ENCODE assay signal across 9 cellular contexts in the genomic region with DNA sequence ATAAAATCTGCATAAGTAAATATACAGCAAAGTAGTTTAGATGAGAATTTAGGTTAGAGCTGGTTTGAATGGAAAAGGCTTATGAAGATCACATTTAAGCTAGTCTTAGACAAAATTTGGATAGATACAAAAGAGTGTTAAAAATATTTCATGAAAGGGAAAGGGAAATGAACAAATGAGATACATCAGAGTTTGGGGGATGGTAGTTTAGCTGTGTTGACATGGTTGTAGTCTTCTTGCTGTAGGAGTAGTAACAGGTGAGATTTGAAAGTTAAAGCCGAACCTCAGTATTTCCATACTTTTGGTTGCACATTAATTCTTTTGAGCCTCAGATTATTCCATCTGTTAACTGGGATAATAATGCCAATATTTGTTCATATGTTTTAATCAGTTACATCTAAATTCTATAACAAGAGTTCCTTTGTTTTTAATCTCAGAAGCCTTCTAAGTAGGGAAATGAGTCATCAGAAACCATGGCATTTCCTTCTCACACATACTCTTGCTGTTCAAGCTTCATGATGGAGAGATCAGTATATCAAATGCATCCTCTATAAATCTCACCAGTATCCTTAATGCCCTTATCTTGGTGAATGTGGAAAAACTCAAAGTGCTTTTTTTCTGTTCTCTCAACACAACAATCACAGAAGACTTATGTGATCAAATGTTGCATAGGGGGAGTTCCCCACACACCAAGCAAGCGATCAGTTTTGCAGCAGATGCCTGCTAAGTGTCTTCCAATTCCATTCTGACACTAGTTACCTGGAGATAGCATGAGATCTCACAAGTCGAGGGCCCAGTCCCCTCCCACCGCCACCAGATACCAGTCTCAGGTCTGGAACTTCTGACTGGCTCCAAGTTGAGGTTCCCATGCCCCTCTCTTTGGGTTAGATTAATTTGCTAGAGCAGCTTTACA.
DNase-seq lines count a peak whose midpoint lies in the region; ATAC-seq and TF ChIP-seq lines count a peak whose summit lies in the region.
"Had no signal": no experiment of that assay in that cellular context is flagged by ENCODE, and none has a peak within 500 bp of the region (broad histone marks: within the 10 kb centered on the region; RNA-seq: fewer than 3 reads in every experiment).

No MANE protein-coding gene starts in this region.

- H3K36me3 Mint-ChIP-seq in CD8-positive, alpha-beta T cell: no peaks in the 10 kb centered on the region
- no peaks in the 10 kb centered on the region for H3K36me3 Mint-ChIP-seq in mesothelial cell of epicardium

- no peak for TF ChIP-seq CTCF in CD8-positive, alpha-beta T cell (IDR thresholded peaks at IDR 0.05)
- TF ChIP-seq CTCF in mesothelial cell of epicardium (IDR thresholded peaks at IDR 0.05; ENCODE audit: unreplicated experiment) (no peak), OCI-LY7 (conservative IDR thresholded peaks at IDR 0.05; ENCODE audit: low read length) (no peak)

- no peaks in the 10 kb centered on the region for H3K9me2 ChIP-seq in OCI-LY7 (ENCODE audit: insufficient read depth, low read length)

- no peaks in the 10 kb centered on the region for H3K27me3 ChIP-seq in CD8-positive, alpha-beta T cell (ENCODE audit: insufficient read depth, low read length)

- H3K36me3 ChIP-seq in CD8-positive, alpha-beta T cell (ENCODE audit: insufficient read depth, low read length): no peaks in the 10 kb centered on the region
- H3K36me3 ChIP-seq in OCI-LY7 (ENCODE audit: insufficient read depth, low read length): no peaks in the 10 kb centered on the region

- H3K27ac ChIP-seq in CD8-positive, alpha-beta T cell (ENCODE audit: low read depth, low read length): no peak overlapping the region
- no peak overlapping the region for H3K27ac ChIP-seq in OCI-LY7 (ENCODE audit: low read depth, low read length, poor library complexity, severe bottlenecking)

- H3K9me3 Mint-ChIP-seq in CD8-positive, alpha-beta T cell: no peaks in the 10 kb centered on the region
- no peaks in the 10 kb centered on the region for H3K9me3 Mint-ChIP-seq in mesothelial cell of epicardium

- no peaks in the 10 kb centered on the region for H3K27me3 Mint-ChIP-seq in CD8-positive, alpha-beta T cell (ENCODE audit: low read depth)
- H3K27me3 Mint-ChIP-seq in mesothelial cell of epicardium (ENCODE audit: low read depth): no peaks in the 10 kb centered on the region

- H3K79me2 ChIP-seq in OCI-LY7 (ENCODE audit: insufficient read depth, low read depth, low read length): no peaks in the 10 kb centered on the region

- CTCF ChIA-PET in CD8-positive, alpha-beta T cell (lab: Charles Lee): no interaction called here
- CTCF ChIA-PET in OCI-LY7 (lab: Charles Lee; ENCODE audit: unreplicated experiment): no interaction called here

- no peaks in the 10 kb centered on the region for H3K9me3 ChIP-seq in CD8-positive, alpha-beta T cell (ENCODE audit: low read length)
- H3K9me3 ChIP-seq in OCI-LY7 (ENCODE audit: low read length): no peaks in the 10 kb centered on the region

- peak; percentile 34 for ATAC-seq in CD8-positive, alpha-beta T cell
- peak; percentile 78 for ATAC-seq in GM19463 (IDR thresholded peaks at IDR 0.05; ENCODE audit: unreplicated experiment)

- POLR2A ChIA-PET in CD8-positive, alpha-beta T cell (lab: Charles Lee): interaction anchor here (2.0 kb wide), 1 partner anchor 9 kb away, joined by 4 read pairs; no protein-coding TSS in a partner anchor
- POLR2A ChIA-PET in OCI-LY7 (lab: Charles Lee): interaction anchor here (0.7 kb wide), 1 partner anchor 10 kb away, joined by 3 read pairs; no protein-coding TSS in a partner anchor

- H3K4me1 ChIP-seq in CD8-positive, alpha-beta T cell (ENCODE audit: insufficient read depth, low read length): peaks cover 24% of the 10 kb centered on the region
- no peaks in the 10 kb centered on the region for H3K4me1 ChIP-seq in OCI-LY7 (ENCODE audit: insufficient read depth, low read length, poor library complexity, severe bottlenecking)

- no peak for DNase-seq in CD8-positive, alpha-beta T cell
- DNase-seq in KBM-7: peak; percentile 14
- DNase-seq in dermis blood vessel endothelial cell: peak; percentile 87
- no peak for DNase-seq in MV-4-11 (lab: John Stamatoyannopoulos, UW)
- no peak for DNase-seq in mesothelial cell of epicardium (ENCODE audit: low spot score in 2 of 2, unreplicated experiment in 2 of 2)
- no peak for DNase-seq in OCI-LY7 (ENCODE audit: low spot score)
- no peak for DNase-seq in occipital lobe (lab: John Stamatoyannopoulos, UW)
- DNase-seq: stimulated activated CD4-positive, alpha-beta T cell treated with anti-CD3 and anti-CD28 coated beads, Interleukin-2, amount 100 ng/mL, for 48 hours had no signal

- in situ Hi-C loops in KBM-7 (cut with MboI; ENCODE audit: low pct_unique_long_range_greater_than_20kb, low sequenced_read_pairs): no loop called here

- no peak overlapping the region for H3K4me3 ChIP-seq in CD8-positive, alpha-beta T cell (ENCODE audit: low read depth, low read length)
- H3K4me3 ChIP-seq in OCI-LY7 (ENCODE audit: low read depth, low read length, poor library complexity, severe bottlenecking): no peak overlapping the region

- 0 out of 2 replicates have a peak, but pooled peaks cover 5% of the 10 kb centered on the region for H4K20me1 ChIP-seq in OCI-LY7 (ENCODE audit: insufficient read depth, low read length)

- H3K27ac Mint-ChIP-seq in CD8-positive, alpha-beta T cell: no peak overlapping the region
- H3K27ac Mint-ChIP-seq in mesothelial cell of epicardium: no peak overlapping the region

- H3K4me1 Mint-ChIP-seq in CD8-positive, alpha-beta T cell (ENCODE audit: low read depth): peaks cover 58% of the 10 kb centered on the region
- H3K4me1 Mint-ChIP-seq in mesothelial cell of epicardium: peaks cover 14% of the 10 kb centered on the region

- no TSS peak for BruUV-seq in OCI-LY7 (replicated peaks; lab: Mats Ljungman, UMichigan)

- H2AFZ ChIP-seq in OCI-LY7 (ENCODE audit: low read length): no peak overlapping the region

- H3K4me3 Mint-ChIP-seq in CD8-positive, alpha-beta T cell: peak overlapping the region; percentile 1
- no peak overlapping the region for H3K4me3 Mint-ChIP-seq in mesothelial cell of epicardium

- intact Hi-C loops in CD8-positive, alpha-beta T cell (cut with DNase I, micrococcal nuclease): loop anchor here in 1 of 2 experiments (5.0 kb wide), 1 partner anchor 84 kb away; a partner anchor contains a TSS
- intact Hi-C loops in OCI-LY7 (cut with micrococcal nuclease; ENCODE audit: unreplicated experiment): no loop called here

- no peak overlapping the region for H3K4me2 ChIP-seq in OCI-LY7 (ENCODE audit: low read length)

Comparison
In these comparisons a context has a peak if more than half of its experiments do, and no peak if none do; other contexts are left out.
1. DNase-seq: peak in KBM-7 (single experiment) and dermis blood vessel endothelial cell (single experiment); none in CD8-positive, alpha-beta T cell (0 of 7), MV-4-11 (single experiment), mesothelial cell of epicardium (0 of 2), OCI-LY7 (single experiment) and occipital lobe (single experiment).